ENCODE assay signal across 9 cellular contexts in genomic region chr5:86617309-86617755, GRCh38. TPM values are rescaled to one million over a fixed set of nuclear protein-coding genes. Genes with fewer than 3 reads are reported as not detected.
A peak's percentile ranks its signal among the peaks of the same experiment; 100 is the strongest.
DNase-seq lines count a peak whose midpoint lies in the region; ATAC-seq and TF ChIP-seq lines count a peak whose summit lies in the region.
"Had no signal": no experiment of that assay in that cellular context is flagged by ENCODE, and none has a peak within 500 bp of the region (broad histone marks: within the 10 kb centered on the region; RNA-seq: fewer than 3 reads in every experiment).

No MANE protein-coding gene starts in this region.

- peak overlapping the region; percentile 95 for H2AFZ ChIP-seq in Loucy (ENCODE audit: low read length)

- H3K4me2 ChIP-seq in Loucy (ENCODE audit: low read depth, low read length, poor library complexity, severe bottlenecking): peak overlapping the region; percentile 57

- H3K79me2 ChIP-seq in Loucy (ENCODE audit: insufficient read depth, low read length): peaks cover 30% of the 10 kb centered on the region

- H3K4me3 ChIP-seq in CD4-positive, alpha-beta memory T cell (ENCODE audit: low read length in 2 of 2): no peak overlapping the region
- H3K4me3 ChIP-seq in Loucy (ENCODE audit: low read length, poor library complexity, severe bottlenecking) (peak overlapping the region; percentile 100), coronary artery (peak overlapping the region; percentile 91), neutrophil (ENCODE audit: low read depth in 1 of 2, low read length in 1 of 2) (peak overlapping the region; percentile 73 to 74), colonic mucosa (no peak overlapping the region)

- H3K4me1 Mint-ChIP-seq in CD4-positive, alpha-beta memory T cell: peaks cover 15 to 36% (median 27%) of the 10 kb centered on the region in 4 donors

- peak overlapping the region; percentile 15 to 100 (median 100) for H3K27ac Mint-ChIP-seq in CD4-positive, alpha-beta memory T cell

- intact Hi-C loops in CD4-positive, alpha-beta memory T cell (cut with micrococcal nuclease): loop anchor here (1.0 to 5.0 kb wide), 3 partner anchors 650 to 1651 kb away; partner anchors contain the start of genes RASA1 and TMEM161B
- intact Hi-C loops in colonic mucosa (cut with DNase I): no loop called here

- POLR2A ChIA-PET in CD4-positive, alpha-beta memory T cell (lab: Charles Lee; ENCODE audit: partially characterized antibody): interaction anchor here (1.2 to 2.6 kb wide), 2 partner anchors 760 to 795 kb away, joined by 4 to 17 read pairs; partner anchors contain the start of gene CCNH

- no peaks in the 10 kb centered on the region for H3K9me3 ChIP-seq in CD4-positive, alpha-beta memory T cell (ENCODE audit: control insufficient read depth in 1 of 2, low read length in 2 of 2)
- no peaks in the 10 kb centered on the region for H3K9me3 ChIP-seq in Loucy (ENCODE audit: insufficient read depth, low read depth, low read length)
- no peaks in the 10 kb centered on the region for H3K9me3 ChIP-seq in neutrophil
- no peaks in the 10 kb centered on the region for H3K9me3 ChIP-seq in colonic mucosa
- H3K9me3 ChIP-seq: ovary had no signal

- no peak for DNase-seq in CD4-positive, alpha-beta memory T cell
- no peak for DNase-seq in coronary artery (ENCODE audit: low spot score)
- no peak for DNase-seq in colonic mucosa
- DNase-seq in kidney tubule cell (ENCODE audit: low spot score): no peak

- H3K36me3 Mint-ChIP-seq in CD4-positive, alpha-beta memory T cell: peaks cover 34 to 45% of the 10 kb centered on the region in 2 donors

- CTCF ChIA-PET in CD4-positive, alpha-beta memory T cell (lab: Charles Lee; ENCODE audit: partially characterized antibody): no interaction called here

- H3K27ac ChIP-seq in CD4-positive, alpha-beta memory T cell (ENCODE audit: low read depth, low read length): peak overlapping the region; percentile 98
- H3K27ac ChIP-seq in coronary artery (no peak overlapping the region), neutrophil (no peak overlapping the region), colonic mucosa (no peak overlapping the region)

- H3K9ac ChIP-seq in Loucy (ENCODE audit: low read depth, low read length, poor library complexity, severe bottlenecking) (peak overlapping the region; percentile 31), colonic mucosa (ENCODE audit: low read depth in 2 of 2, low read length in 2 of 2) (no peak overlapping the region)

- H3K4me1 ChIP-seq in CD4-positive, alpha-beta memory T cell (ENCODE audit: insufficient read depth, low read length): peaks cover 17% of the 10 kb centered on the region
- H3K4me1 ChIP-seq in Loucy (ENCODE audit: insufficient read depth, low read length, poor library complexity, severe bottlenecking) (peaks cover 22% of the 10 kb centered on the region), neutrophil (ENCODE audit: control insufficient read depth in 1 of 2, insufficient read depth in 1 of 2, low read depth in 1 of 2, low read length in 1 of 2) (peaks cover 5 to 7% of the 10 kb centered on the region in 2 experiments), colonic mucosa (no peaks in the 10 kb centered on the region)

- H3K4me3 Mint-ChIP-seq in CD4-positive, alpha-beta memory T cell: peak overlapping the region in 6 of 8 donors; percentile 95 to 100 (median 100)

- no peaks in the 10 kb centered on the region for H3K9me3 Mint-ChIP-seq in CD4-positive, alpha-beta memory T cell

- TF ChIP-seq CTCF in Loucy (conservative IDR thresholded peaks at IDR 0.05; ENCODE audit: low read length) (no peak), coronary artery (IDR thresholded peaks at IDR 0.05) (no peak), neutrophil (IDR thresholded peaks at IDR 0.05) (no peak), colonic mucosa (IDR thresholded peaks at IDR 0.05) (no peak)

- peaks cover 21% of the 10 kb centered on the region for H3K36me3 ChIP-seq in CD4-positive, alpha-beta memory T cell (ENCODE audit: insufficient read depth, low read length)
- H3K36me3 ChIP-seq in Loucy (ENCODE audit: insufficient read depth, low read length): peaks cover 26% of the 10 kb centered on the region
- peaks cover 30% of the 10 kb centered on the region for H3K36me3 ChIP-seq in neutrophil
- no peaks in the 10 kb centered on the region for H3K36me3 ChIP-seq in colonic mucosa
- H3K36me3 ChIP-seq: ovary had no signal

- peaks cover 27% of the 10 kb centered on the region for H4K20me1 ChIP-seq in Loucy (ENCODE audit: insufficient read depth, low read length, poor library complexity, severe bottlenecking)

- no peaks in the 10 kb centered on the region for H3K9me2 ChIP-seq in Loucy (replicated peaks; ENCODE audit: low read depth, low read length)

- H3K27me3 Mint-ChIP-seq in CD4-positive, alpha-beta memory T cell: peaks cover 3 to 11% of the 10 kb centered on the region in 2 donors

- H3K27me3 ChIP-seq in CD4-positive, alpha-beta memory T cell (ENCODE audit: insufficient read depth, low read length): no peaks in the 10 kb centered on the region
- H3K27me3 ChIP-seq in Loucy (ENCODE audit: insufficient read depth, low read length, poor library complexity, severe bottlenecking) (peaks cover 6% of the 10 kb centered on the region), neutrophil (peaks cover 7% of the 10 kb centered on the region), colonic mucosa (no peaks in the 10 kb centered on the region)
- H3K27me3 ChIP-seq: ovary had no signal

- ATAC-seq in GM21381 (IDR thresholded peaks at IDR 0.05; ENCODE audit: unreplicated experiment): no peak
- no peak for ATAC-seq in GM18870 (IDR thresholded peaks at IDR 0.05; ENCODE audit: unreplicated experiment)

- H3F3A ChIP-seq in Loucy (ENCODE audit: low read depth): no peaks in the 10 kb centered on the region

RNA-seq across cellular contexts. Expression of gene COX7C, which starts 0.4 kb away (rescaled TPM):
- 100 to 1,000 TPM; 474 to 489 TPM for total RNA-seq in CD4-positive, alpha-beta memory T cell
- polyA plus RNA-seq in CD4-positive, alpha-beta memory T cell: 100 to 1,000 TPM; 765 to 807 TPM
- 100 to 1,000 TPM; 789 to 954 TPM for total RNA-seq in colonic mucosa

Comparison
In these comparisons a context has a peak if more than half of its experiments do, and no peak if none do; other contexts are left out.
1. H3K4me3 ChIP-seq: peak in Loucy (single experiment), coronary artery (single experiment) and neutrophil (2 of 2); none in CD4-positive, alpha-beta memory T cell (0 of 2) and colonic mucosa (single experiment).